In the genomic region with DNA sequence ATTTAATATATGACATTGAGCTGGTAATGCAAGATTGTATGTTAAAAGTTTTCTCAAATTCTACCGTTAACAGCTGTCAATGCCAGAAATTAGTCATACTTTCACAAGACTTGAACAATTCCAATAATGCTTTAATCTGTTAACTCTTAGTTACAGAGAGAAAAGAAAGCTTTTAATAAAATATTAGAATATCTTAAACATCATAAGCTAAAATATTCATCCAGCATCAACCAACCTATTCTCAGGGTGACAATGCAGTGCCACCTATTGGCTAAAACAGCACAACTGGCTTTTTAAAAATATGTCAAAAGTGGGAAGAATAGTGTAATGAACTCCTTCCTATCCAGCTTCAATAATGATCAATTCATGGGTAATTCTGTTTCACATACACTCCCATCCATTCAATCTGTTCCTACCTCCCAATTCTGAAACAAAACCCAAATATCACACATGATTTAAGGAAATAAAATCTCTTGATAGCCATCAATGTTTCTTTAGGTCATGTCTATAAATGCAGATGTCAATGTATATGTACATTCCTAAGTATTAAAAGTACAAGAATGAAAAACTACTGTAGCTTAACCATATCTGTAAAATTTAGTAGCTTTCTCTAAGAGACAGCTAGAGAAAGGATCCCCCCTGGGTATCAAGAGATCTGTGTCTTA, we compare ENCODE assay signal across 10 cellular contexts.
DNase-seq lines count a peak whose midpoint lies in the region; ATAC-seq and TF ChIP-seq lines count a peak whose summit lies in the region.
"Had no signal": no experiment of that assay in that cellular context is flagged by ENCODE, and none has a peak within 500 bp of the region (broad histone marks: within the 10 kb centered on the region; RNA-seq: fewer than 3 reads in every experiment).

No MANE protein-coding gene starts in this region.

- no peaks in the 10 kb centered on the region for H3K4me1 ChIP-seq in body of pancreas
- H3K4me1 ChIP-seq: BLaER1 treated with 17β-estradiol and CSF1 and Interleukin-3, amounts not matched to agents 10 nM and 100 nM had no signal

- H3K4me1 Mint-ChIP-seq in memory B cell: peaks cover 2% of the 10 kb centered on the region

- H3K27me3 ChIP-seq in body of pancreas: no peaks in the 10 kb centered on the region
- H3K27me3 ChIP-seq: BLaER1 treated with 17β-estradiol and CSF1 and Interleukin-3, amounts not matched to agents 10 nM and 100 nM had no signal

- peaks cover 3% of the 10 kb centered on the region for H3K36me3 Mint-ChIP-seq in memory B cell

- intact Hi-C loops in body of pancreas (cut with DNase I): no loop called here
- intact Hi-C loops in left colon (cut with DNase I, micrococcal nuclease): no loop called here

- no peaks in the 10 kb centered on the region for H3K27me3 Mint-ChIP-seq in memory B cell

- ATAC-seq in body of pancreas: no peak
- ATAC-seq in memory B cell (ENCODE audit: low read depth): peak; percentile 41
- ATAC-seq in HG03139 (IDR thresholded peaks at IDR 0.05; ENCODE audit: unreplicated experiment): no peak
- ATAC-seq in left colon: no peak

- H3K9me3 Mint-ChIP-seq in memory B cell: no peaks in the 10 kb centered on the region

- WGBS in body of pancreas, 2 donors: 68 to 85% methylated on average over 1 of the region's 1 CpG

- H3K4me3 ChIP-seq in body of pancreas: no peak overlapping the region
- H3K4me3 ChIP-seq: BLaER1 treated with 17β-estradiol and CSF1 and Interleukin-3, amounts not matched to agents 10 nM and 100 nM; skin epidermis had no signal

- TF ChIP-seq CTCF in body of pancreas (IDR thresholded peaks at IDR 0.05): peak; percentile 21 to 62 (median 51)

- no peak overlapping the region for H3K27ac Mint-ChIP-seq in memory B cell

- no peak overlapping the region for H3K27ac ChIP-seq in body of pancreas
- H3K27ac ChIP-seq: BLaER1 treated with 17β-estradiol and CSF1 and Interleukin-3, amounts not matched to agents 10 nM and 100 nM; skin epidermis had no signal

- H3K4me3 Mint-ChIP-seq in memory B cell: no peak overlapping the region

- peaks cover 0 to 2% of the 10 kb centered on the region in 2 donors for H3K36me3 ChIP-seq in body of pancreas (replicated peaks in 1 of 2; ENCODE audit: insufficient read depth in 1 of 2, low read depth in 2 of 2)

- H3K9me3 ChIP-seq in body of pancreas: no peaks in the 10 kb centered on the region
- H3K9me3 ChIP-seq: BLaER1 treated with 17β-estradiol and CSF1 and Interleukin-3, amounts not matched to agents 10 nM and 100 nM had no signal

- no peak for TF ChIP-seq POLR2A in body of pancreas (IDR thresholded peaks at IDR 0.05)

- DNase-seq in NCI-H1105 treated with DMSO at 0.1 percent for 48 hours (lab: John Stamatoyannopoulos, UW): peak; percentile 6
- DNase-seq in NCI-H1105 (lab: John Stamatoyannopoulos, UW): no peak
- DNase-seq in HT1080 (ENCODE audit: low read depth): peak; percentile 17
- DNase-seq in body of pancreas: peak in 1 of 4 donors; percentile 5
- peak in 1 of 2 donors; percentile 23 for DNase-seq in memory B cell (ENCODE audit: low spot score in 2 of 2)
- DNase-seq in SHP77 (lab: John Stamatoyannopoulos, UW): no peak
- DNase-seq in left colon: no peak

Comparison
In these comparisons a context has a peak if more than half of its experiments do, and no peak if none do; other contexts are left out.
1. DNase-seq: peak in NCI-H1105 treated with DMSO at 0.1 percent for 48 hours (single experiment) and HT1080 (single experiment); none in NCI-H1105 (single experiment), SHP77 (0 of 2) and left colon (0 of 2).